In genomic region chr5:41961736-41962135, GRCh38 we compare ENCODE assay signal across 32 cellular contexts.
"Had no signal": no experiment of that assay in that cellular context is flagged by ENCODE, and none has a peak within 500 bp of the region (broad histone marks: within the 10 kb centered on the region; RNA-seq: fewer than 3 reads in every experiment).

No MANE protein-coding gene starts in this region.

- H3K9me3 ChIP-seq: body of pancreas had no signal

- DNase-seq: activated B cell treated with CpG ODN at 0.5 μM for 24 hours; activated CD4-positive, alpha-beta memory T cell treated with anti-CD3 and anti-CD28 coated beads for 36 hours; activated CD4-positive, alpha-beta T cell treated with anti-CD3 and anti-CD28 coated beads for 4 hours; activated CD4-positive, alpha-beta T cell treated with anti-CD3 and anti-CD28 coated beads, Interleukin-2, amount 10 ng/mL, durations not matched to agents 24 days and 14 days; activated CD4-positive, alpha-beta T cell treated with anti-CD3 and anti-CD28 coated beads, Interleukin-2, amount 50 U/mL, for 1 hour; activated CD4-positive, alpha-beta T cell treated with anti-CD3 and anti-CD28 coated beads, Interleukin-2, amount 50 U/mL, for 4 hours; activated CD4-positive, CD25-positive, alpha-beta regulatory T cell treated with anti-CD3 and anti-CD28 coated beads, Interleukin-2, amount 50 U/mL, for 72 hours; activated CD8-positive, alpha-beta memory T cell treated with anti-CD3 and anti-CD28 coated beads, Interleukin-2, amount 50 U/mL, for 4 hours; activated CD8-positive, alpha-beta T cell treated with anti-CD3 and anti-CD28 coated beads for 36 hours; activated effector memory CD4-positive, alpha-beta T cell treated with anti-CD3 and anti-CD28 coated beads, Interleukin-2, amount 50 U/mL, for 16 hours; activated gamma-delta T cell treated with Interleukin-2 at 50 U/mL for 16 hours; activated naive CD4-positive, alpha-beta T cell; activated naive CD4-positive, alpha-beta T cell treated with anti-CD3 and anti-CD28 coated beads for 36 hours; activated naive CD4-positive, alpha-beta T cell treated with anti-CD3 and anti-CD28 coated beads, Interleukin-2, amount 50 U/mL, for 16 hours; activated naive CD8-positive, alpha-beta T cell treated with anti-CD3 and anti-CD28 coated beads for 36 hours; activated T-cell treated with anti-CD3 and anti-CD28 coated beads for 4 hours; activated T-cell treated with anti-CD3 and anti-CD28 coated beads, Interleukin-2, amount 50 U/mL, for 1 hour; activated T-cell treated with anti-CD3 and anti-CD28 coated beads, Interleukin-2, amount 50 U/mL, for 4 hours; activated T-cell treated with anti-CD3 and anti-CD28 coated beads, Interleukin-2, amount 50 U/mL, for 72 hours; adrenal gland; amniotic stem cell; aorta; body of pancreas; brain microvascular endothelial cell; central memory CD4-positive, alpha-beta T cell; T-helper 1 cell; T-helper 2 cell; T-helper 9 cell had no signal

- H3K4me1 ChIP-seq: adrenal gland, body of pancreas, breast epithelium had no signal

- FAIRE-seq: astrocyte, TTC549 had no signal

- H3K27me3 ChIP-seq: adrenal gland, body of pancreas, brain microvascular endothelial cell, breast epithelium had no signal

- H3K4me3 ChIP-seq: adrenal gland, body of pancreas, breast epithelium had no signal

- H3K27ac ChIP-seq: adrenal gland, body of pancreas, brain microvascular endothelial cell, breast epithelium, VCaP had no signal

- H3K36me3 ChIP-seq: adrenal gland, brain microvascular endothelial cell, breast epithelium had no signal
